ENCODE assay signal across 1 cellular context in genomic region chr20:38214871-38215788, GRCh38.
TF ChIP-seq lines count a peak whose summit lies in the region.

No MANE protein-coding gene starts in this region.

TF ChIP-seq in HCT116, 20 proteins besides CTCF, POLR2A, EP300 and RAD21 (continued from another document):
- no peak for TF ChIP-seq ZBTB33 (IDR thresholded peaks at IDR 0.05; ENCODE audit: extremely low read depth, insufficient replicate concordance, low read length)
- no peak for TF ChIP-seq ZFX (IDR thresholded peaks at IDR 0.05)
- no peak for TF ChIP-seq TCF7L2 (IDR thresholded peaks at IDR 0.05; ENCODE audit: borderline replicate concordance, extremely low read depth, insufficient read depth, insufficient read length)
- TF ChIP-seq CEBPB (IDR thresholded peaks at IDR 0.05; ENCODE audit: low read depth), result no peak
- TF ChIP-seq REST (IDR thresholded peaks at IDR 0.05; ENCODE audit: low read depth), result no peak
- no peak for TF ChIP-seq MAX (IDR thresholded peaks at IDR 0.05)
- no peak for TF ChIP-seq EZH2 (IDR thresholded peaks at IDR 0.05)
- TF ChIP-seq SIN3A (IDR thresholded peaks at IDR 0.05; ENCODE audit: low read depth), result no peak
TF ChIP-seq in HCT116: peak in this region for 0.
